ENCODE assay signal across 19 cellular contexts in genomic region chr5:67730917-67731474, GRCh38.
DNase-seq lines count a peak whose midpoint lies in the region; ATAC-seq and TF ChIP-seq lines count a peak whose summit lies in the region.
"Had no signal": no experiment of that assay in that cellular context is flagged by ENCODE, and none has a peak within 500 bp of the region (broad histone marks: within the 10 kb centered on the region; RNA-seq: fewer than 3 reads in every experiment).

No MANE protein-coding gene starts in this region.

- H3K4me2 ChIP-seq in mesendoderm (ENCODE audit: low read length) = no peak overlapping the region
- H3K4me2 ChIP-seq: BLaER1 treated with 17β-estradiol and CSF1 and Interleukin-3, amounts not matched to agents 10 nM and 100 nM had no signal

- no peaks in the 10 kb centered on the region for H3K27me3 Mint-ChIP-seq in endodermal cell (ENCODE audit: insufficient read depth)
- H3K27me3 Mint-ChIP-seq in HFFc6 (ENCODE audit: insufficient read depth) = peaks cover 2% of the 10 kb centered on the region

- no peak overlapping the region for H2BK5ac ChIP-seq in mesendoderm (ENCODE audit: low read length)

- no peaks in the 10 kb centered on the region for H3K27me3 ChIP-seq in HUES48 (ENCODE audit: control insufficient read depth, insufficient read depth, low read length)
- H3K27me3 ChIP-seq in endodermal cell (ENCODE audit: control insufficient read depth, insufficient read depth, low read length, poor library complexity, severe bottlenecking) = no peaks in the 10 kb centered on the region
- no peaks in the 10 kb centered on the region for H3K27me3 ChIP-seq in mesendoderm (ENCODE audit: insufficient read depth, low read length, poor library complexity)
- H3K27me3 ChIP-seq in left ventricle myocardium inferior (ENCODE audit: low read depth) = no peaks in the 10 kb centered on the region
- no peaks in the 10 kb centered on the region for H3K27me3 ChIP-seq in WERI-Rb-1 (ENCODE audit: insufficient read depth, low read depth, severe bottlenecking)
- H3K27me3 ChIP-seq: BLaER1 treated with 17β-estradiol and CSF1 and Interleukin-3, amounts not matched to agents 10 nM and 100 nM had no signal

- TF ChIP-seq CTCF in endodermal cell (conservative IDR thresholded peaks at IDR 0.05) (no peak), left ventricle myocardium inferior (IDR thresholded peaks at IDR 0.05; ENCODE audit: borderline replicate concordance) (no peak), WERI-Rb-1 (IDR thresholded peaks at IDR 0.05; ENCODE audit: low read depth, low read length) (no peak), HFFc6 (IDR thresholded peaks at IDR 0.05) (no peak)

- no peak overlapping the region for H2AK5ac ChIP-seq in mesendoderm (ENCODE audit: low read length)

- DNase-seq in endodermal cell = peak; percentile 47
- peak; percentile 54 for DNase-seq in mesendoderm
- DNase-seq in sciatic nerve (ENCODE audit: low spot score) = no peak
- DNase-seq in left ventricle myocardium inferior = no peak
- no peak for DNase-seq in WERI-Rb-1
- DNase-seq in HFFc6 = no peak
- DNase-seq in stimulated activated naive CD8-positive, alpha-beta T cell treated with anti-CD3 and anti-CD28 coated beads, Interleukin-15, Interleukin-2, amounts not matched to agents 100 U/mL and 50 U/mL, for 24 hours = no peak
- DNase-seq: CD8-positive, alpha-beta memory T cell; DMS53; Kasumi-1; MM.1S; NCI-H1092 treated with DMSO at 0.1 percent for 48 hours; NCI-H2081; NCI-H510A; NCI-H774 had no signal

- no peaks in the 10 kb centered on the region for H3K79me1 ChIP-seq in mesendoderm (ENCODE audit: low read length)

- no peak overlapping the region for H3K23ac ChIP-seq in mesendoderm (ENCODE audit: low read length)

- no peak overlapping the region for H3K9ac ChIP-seq in HUES48 (ENCODE audit: low read depth, low read length)
- H3K9ac ChIP-seq in endodermal cell (ENCODE audit: extremely low read depth, low read length, poor library complexity, severe bottlenecking) = no peak overlapping the region
- H3K9ac ChIP-seq in mesendoderm (ENCODE audit: low read length) = no peak overlapping the region
- H3K9ac ChIP-seq: BLaER1 treated with 17β-estradiol and CSF1 and Interleukin-3, amounts not matched to agents 10 nM and 100 nM had no signal

- H3K4me3 Mint-ChIP-seq in endodermal cell (no peak overlapping the region), HFFc6 (no peak overlapping the region)
- H3K4me3 Mint-ChIP-seq: CD8-positive, alpha-beta memory T cell had no signal

- no peak overlapping the region for H3K18ac ChIP-seq in mesendoderm (ENCODE audit: low read length)

- ATAC-seq in sciatic nerve = peak; percentile 27
- ATAC-seq in stimulated activated naive CD8-positive, alpha-beta T cell treated with anti-CD3 and anti-CD28 coated beads, Interleukin-15, Interleukin-2, amounts not matched to agents 100 U/mL and 50 U/mL, for 24 hours = no peak
- ATAC-seq: Right ventricle myocardium inferior had no signal

- H3K4me3 ChIP-seq in HUES48 (ENCODE audit: low read depth, low read length) (no peak overlapping the region), endodermal cell (ENCODE audit: low read length) (no peak overlapping the region), mesendoderm (ENCODE audit: low read length) (no peak overlapping the region), left ventricle myocardium inferior (no peak overlapping the region), WERI-Rb-1 (ENCODE audit: low read depth, low read length) (no peak overlapping the region)
- H3K4me3 ChIP-seq: BLaER1 treated with 17β-estradiol and CSF1 and Interleukin-3, amounts not matched to agents 10 nM and 100 nM; HAP-1 had no signal

- intact Hi-C loops in sciatic nerve (cut with DNase I) = no loop called here
- intact Hi-C loops in left ventricle myocardium inferior (cut with micrococcal nuclease) = no loop called here

- no peaks in the 10 kb centered on the region for H3K36me3 ChIP-seq in HUES48 (ENCODE audit: control insufficient read depth, insufficient read depth, low read length)
- no peaks in the 10 kb centered on the region for H3K36me3 ChIP-seq in endodermal cell (ENCODE audit: control insufficient read depth, insufficient read depth, low read length)
- no peaks in the 10 kb centered on the region for H3K36me3 ChIP-seq in mesendoderm (ENCODE audit: control insufficient read depth, insufficient read depth, low read length)
- no peaks in the 10 kb centered on the region for H3K36me3 ChIP-seq in left ventricle myocardium inferior
- H3K36me3 ChIP-seq in WERI-Rb-1 = no peaks in the 10 kb centered on the region
- H3K36me3 ChIP-seq: BLaER1 treated with 17β-estradiol and CSF1 and Interleukin-3, amounts not matched to agents 10 nM and 100 nM; HAP-1 had no signal

- peak overlapping the region; percentile 78 for H2BK15ac ChIP-seq in mesendoderm (replicated peaks; ENCODE audit: low read depth)

- H3K27ac Mint-ChIP-seq in endodermal cell (peak overlapping the region; percentile 36), HFFc6 (no peak overlapping the region)

- H4K5ac ChIP-seq in mesendoderm (ENCODE audit: low read length) = no peak overlapping the region

- peak overlapping the region; percentile 6 for H3K56ac ChIP-seq in mesendoderm (ENCODE audit: low read length)

- H3K4me1 Mint-ChIP-seq in endodermal cell (peaks cover 15% of the 10 kb centered on the region), HFFc6 (ENCODE audit: low read depth) (no peaks in the 10 kb centered on the region)
- H3K4me1 Mint-ChIP-seq: CD8-positive, alpha-beta memory T cell had no signal

- H3K4me1 ChIP-seq in HUES48 (ENCODE audit: control insufficient read depth, insufficient read depth, low read length) = peaks cover 15% of the 10 kb centered on the region
- no peaks in the 10 kb centered on the region for H3K4me1 ChIP-seq in endodermal cell (ENCODE audit: control insufficient read depth, insufficient read depth, low read length)
- H3K4me1 ChIP-seq in mesendoderm (ENCODE audit: control insufficient read depth, low read depth, low read length) = peaks cover 2% of the 10 kb centered on the region
- H3K4me1 ChIP-seq in left ventricle myocardium inferior = peaks cover 11% of the 10 kb centered on the region
- H3K4me1 ChIP-seq: BLaER1 treated with 17β-estradiol and CSF1 and Interleukin-3, amounts not matched to agents 10 nM and 100 nM; HAP-1 had no signal

- H3K9me3 ChIP-seq in HUES48 (ENCODE audit: control insufficient read depth, insufficient read depth, low read length) = no peaks in the 10 kb centered on the region
- H3K9me3 ChIP-seq in endodermal cell (ENCODE audit: control insufficient read depth, low read length) = no peaks in the 10 kb centered on the region
- H3K9me3 ChIP-seq in left ventricle myocardium inferior (replicated peaks) = peaks cover 9% of the 10 kb centered on the region
- no peaks in the 10 kb centered on the region for H3K9me3 ChIP-seq in WERI-Rb-1 (ENCODE audit: severe bottlenecking)
- H3K9me3 ChIP-seq: HAP-1 had no signal

- H2BK120ac ChIP-seq in mesendoderm (ENCODE audit: low read depth, low read length) = no peak overlapping the region

- H3K4ac ChIP-seq in mesendoderm (ENCODE audit: low read depth, low read length) = no peak overlapping the region

- no peak overlapping the region for H4K8ac ChIP-seq in mesendoderm (ENCODE audit: low read depth, low read length)

- H3K27ac ChIP-seq in HUES48 (ENCODE audit: low read depth, low read length) = peak overlapping the region; percentile 5
- peak overlapping the region; percentile 14 for H3K27ac ChIP-seq in endodermal cell (ENCODE audit: low read depth, low read length)
- no peak overlapping the region for H3K27ac ChIP-seq in mesendoderm (ENCODE audit: low read depth, low read length)
- no peak overlapping the region for H3K27ac ChIP-seq in left ventricle myocardium inferior (replicated peaks)
- no peak overlapping the region for H3K27ac ChIP-seq in WERI-Rb-1
- H3K27ac ChIP-seq: BLaER1 treated with 17β-estradiol and CSF1 and Interleukin-3, amounts not matched to agents 10 nM and 100 nM had no signal

- no peaks in the 10 kb centered on the region for H3K9me3 Mint-ChIP-seq in endodermal cell
- H3K9me3 Mint-ChIP-seq in HFFc6 = peaks cover 5% of the 10 kb centered on the region; the same call in 1 of the 2 replicates
- H3K9me3 Mint-ChIP-seq: CD8-positive, alpha-beta memory T cell had no signal

- 64 to 71% methylated on average over 1 of the region's 1 CpG for WGBS in endodermal cell (ENCODE audit: insufficient coverage in 1 of 2, insufficient read length in 1 of 2), 2 experiments
- WGBS in mesendoderm (ENCODE audit: extremely low coverage, insufficient coverage, low lambda C conversion rate) = no CpG with 5 or more reads among the region's 1 CpG

- H3K79me2 ChIP-seq in mesendoderm (ENCODE audit: control insufficient read depth, insufficient read depth, low read length) = no peaks in the 10 kb centered on the region

- H3K36me3 Mint-ChIP-seq in endodermal cell (ENCODE audit: low read depth) (no peaks in the 10 kb centered on the region), HFFc6 (ENCODE audit: low read depth) (no peaks in the 10 kb centered on the region)
- H3K36me3 Mint-ChIP-seq: CD8-positive, alpha-beta memory T cell had no signal

Comparison
In these comparisons a context has a peak if more than half of its experiments do, and no peak if none do; other contexts are left out.
1. H3K27ac ChIP-seq: peak in HUES48 (single experiment) and endodermal cell (single experiment); none in mesendoderm (single experiment), left ventricle myocardium inferior (single experiment) and WERI-Rb-1 (single experiment).
2. DNase-seq: peak in endodermal cell (single experiment) and mesendoderm (single experiment); none in sciatic nerve (single experiment), left ventricle myocardium inferior (single experiment), WERI-Rb-1 (single experiment), HFFc6 (single experiment) and stimulated activated naive CD8-positive, alpha-beta T cell treated with anti-CD3 and anti-CD28 coated beads, Interleukin-15, Interleukin-2, amounts not matched to agents 100 U/mL and 50 U/mL, for 24 hours (single experiment).